Comparison of ENCODE assay signal across 1 cellular context in genomic region chr14:73462078-73462715, GRCh38.
A peak's percentile ranks its signal among the peaks of the same experiment; 100 is the strongest.
TF ChIP-seq lines count a peak whose summit lies in the region.

No MANE protein-coding gene starts in this region.

TF ChIP-seq in SK-N-SH, 30 proteins besides CTCF, POLR2A, EP300 and RAD21 (continued from another document):
- TF ChIP-seq MXI1 (IDR thresholded peaks at IDR 0.05; ENCODE audit: low read depth, low read length) (peak; percentile 76; the same call in 1 of the 2 replicates), GATA2 (CRISPR knock-in tag; IDR thresholded peaks at IDR 0.05) (peak; percentile 81), USF2 (IDR thresholded peaks at IDR 0.05; ENCODE audit: borderline replicate concordance, low read depth, low read length) (no peak), REST (IDR thresholded peaks at IDR 0.05; ENCODE audit: low read depth, low read length) (no peak), NRF1 (IDR thresholded peaks at IDR 0.05; ENCODE audit: low read depth, low read length) (no peak), TEAD4 (IDR thresholded peaks at IDR 0.05; ENCODE audit: borderline replicate concordance, insufficient read depth) (no peak), JUND (IDR thresholded peaks at IDR 0.05) (no peak), FOXM1 (IDR thresholded peaks at IDR 0.05; ENCODE audit: low read depth) (no peak), RFX5 (IDR thresholded peaks at IDR 0.05; ENCODE audit: low read length) (no peak), SIN3A (IDR thresholded peaks at IDR 0.05; ENCODE audit: borderline replicate concordance, low read depth, low read length) (no peak), USF1 (IDR thresholded peaks at IDR 0.05; ENCODE audit: borderline replicate concordance, low read depth) (no peak), ELF1 (IDR thresholded peaks at IDR 0.05) (no peak), ZBTB33 (IDR thresholded peaks at IDR 0.05; ENCODE audit: borderline replicate concordance, low read depth) (no peak), TAF1 (IDR thresholded peaks at IDR 0.05; ENCODE audit: borderline replicate concordance, low read depth, low read length) (no peak), FOXJ3 (CRISPR knock-in tag; IDR thresholded peaks at IDR 0.05) (no peak; the same call in 1 of the 2 replicates)
